21 cellular contexts compared by ENCODE assay signal in the genomic region with DNA sequence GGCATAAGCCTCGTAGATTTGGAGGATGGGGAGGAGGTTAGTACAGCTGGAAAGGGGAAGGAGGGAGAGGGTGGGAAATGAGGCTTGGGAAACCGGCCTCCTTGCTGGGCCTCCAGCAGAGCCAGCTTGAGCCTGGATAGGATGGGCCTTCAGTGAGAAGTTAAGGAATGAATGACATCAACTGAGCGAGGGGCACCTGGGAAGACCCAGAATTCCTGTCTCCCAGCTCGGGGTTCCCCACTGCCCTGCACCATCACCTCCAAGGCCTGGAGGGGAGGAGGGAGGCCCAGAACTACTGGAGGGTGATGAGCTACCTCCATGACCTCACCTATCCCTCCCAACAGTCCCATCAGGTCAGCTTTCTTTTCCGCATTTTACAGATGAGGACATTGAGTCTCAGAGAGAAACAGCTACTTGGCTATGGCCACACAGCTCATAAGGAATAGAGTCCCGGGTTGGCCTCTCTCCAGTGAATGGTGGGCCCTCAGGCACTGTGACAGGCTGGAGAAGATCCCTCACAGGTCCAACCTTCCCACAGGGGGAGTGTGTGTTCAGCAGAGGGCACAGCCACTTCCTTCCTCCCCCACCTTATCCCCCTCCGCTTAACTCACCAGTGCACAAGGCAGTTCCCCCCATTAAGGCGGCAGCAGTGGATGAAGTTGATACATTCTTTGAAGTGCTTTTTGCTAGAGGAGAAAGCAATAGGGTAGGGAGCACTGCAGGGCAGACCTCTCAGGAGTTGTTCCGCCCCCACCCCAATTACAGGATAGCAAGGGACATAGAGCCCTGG. TPM values are rescaled to one million over a fixed set of nuclear protein-coding genes. Genes with fewer than 3 reads are reported as not detected.
A peak's percentile ranks its signal among the peaks of the same experiment; 100 is the strongest.
DNase-seq lines count a peak whose midpoint lies in the region; ATAC-seq and TF ChIP-seq lines count a peak whose summit lies in the region.
"Had no signal": no experiment of that assay in that cellular context is flagged by ENCODE, and none has a peak within 500 bp of the region (broad histone marks: within the 10 kb centered on the region; RNA-seq: fewer than 3 reads in every experiment).

No MANE protein-coding gene starts in this region.

- peak overlapping the region; percentile 8 for H2BK12ac ChIP-seq in neuronal stem cell (ENCODE audit: low read length)

- H3K23ac ChIP-seq in neuronal stem cell (ENCODE audit: low read depth, low read length, poor library complexity): peak overlapping the region; percentile 19

- H3K27ac ChIP-seq in neuronal stem cell (replicated peaks; ENCODE audit: low read length): no peak overlapping the region
- H3K27ac ChIP-seq: GM23248 had no signal

- H3K18ac ChIP-seq in neuronal stem cell (ENCODE audit: low read length): no peak overlapping the region

- no peak overlapping the region for H3K4me3 ChIP-seq in Jurkat, Clone E6-1 (ENCODE audit: low read length)
- H3K4me3 ChIP-seq in neuronal stem cell (ENCODE audit: low read length in 2 of 2): no peak overlapping the region
- H3K4me3 ChIP-seq: GM23248, K562 had no signal

- peak overlapping the region; percentile 65 for H3K4me3 Mint-ChIP-seq in endothelial cell (ENCODE audit: unreplicated experiment)
- H3K4me3 Mint-ChIP-seq: CD14-positive monocyte had no signal

- no peak overlapping the region for H3K27ac Mint-ChIP-seq in endothelial cell (ENCODE audit: unreplicated experiment)
- H3K27ac Mint-ChIP-seq: CD14-positive monocyte had no signal

- no CpG with 5 or more reads among the region's 9 CpGs for WGBS in neuronal stem cell (ENCODE audit: extremely low coverage in 2 of 2, insufficient read length in 2 of 2, insufficient replicate concordance in 1 of 2), 2 donors

- TF ChIP-seq CTCF in GM10266 (IDR thresholded peaks at IDR 0.05; ENCODE audit: control insufficient read depth, insufficient read depth, low read depth, missing control alignments): no peak
- no peak for TF ChIP-seq CTCF in endothelial cell (IDR thresholded peaks at IDR 0.05; ENCODE audit: unreplicated experiment)

- peak overlapping the region; percentile 28 for H2AK5ac ChIP-seq in neuronal stem cell (ENCODE audit: low read depth, low read length)

- no peak overlapping the region for H3K4ac ChIP-seq in neuronal stem cell (ENCODE audit: low read length)

- H3K4me1 Mint-ChIP-seq in endothelial cell (ENCODE audit: unreplicated experiment): peaks cover 8% of the 10 kb centered on the region

- peaks cover 18% of the 10 kb centered on the region for H3K27me3 Mint-ChIP-seq in endothelial cell (ENCODE audit: unreplicated experiment)

- H4K8ac ChIP-seq in neuronal stem cell (ENCODE audit: low read depth, low read length): no peak overlapping the region

- H3K27me3 ChIP-seq in neuronal stem cell (ENCODE audit: control insufficient read depth in 3 of 3, insufficient read depth in 3 of 3, low read depth in 1 of 3, low read length in 3 of 3): peaks cover 0 to 4% (median 0%) of the 10 kb centered on the region in 3 experiments

- no peak overlapping the region for H3K14ac ChIP-seq in neuronal stem cell (ENCODE audit: low read length)

- no peak overlapping the region for H3K4me2 ChIP-seq in neuronal stem cell (ENCODE audit: insufficient read depth, low read length, poor library complexity, severe bottlenecking)

- H3K9me3 Mint-ChIP-seq in endothelial cell (ENCODE audit: unreplicated experiment): no peaks in the 10 kb centered on the region

- no peak overlapping the region for H2BK120ac ChIP-seq in neuronal stem cell (ENCODE audit: low read depth, low read length)

- H3K79me1 ChIP-seq in neuronal stem cell (ENCODE audit: low read depth, low read length): no peaks in the 10 kb centered on the region

- peaks cover 11 to 19% of the 10 kb centered on the region in 2 donors for H3K4me1 ChIP-seq in neuronal stem cell (ENCODE audit: control insufficient read depth in 2 of 2, insufficient read depth in 1 of 2, low read depth in 1 of 2, low read length in 2 of 2)

- peaks cover 0 to 40% of the 10 kb centered on the region in 2 donors for H3K36me3 ChIP-seq in neuronal stem cell (replicated peaks in 1 of 2; ENCODE audit: control insufficient read depth in 2 of 2, insufficient read depth in 2 of 2, low read length in 2 of 2)

- H3K9me3 ChIP-seq in neuronal stem cell (replicated peaks in 1 of 2; ENCODE audit: control insufficient read depth in 2 of 2, insufficient read depth in 1 of 2, low read depth in 1 of 2, low read length in 2 of 2): no peaks in the 10 kb centered on the region

- H3K9ac ChIP-seq in neuronal stem cell (ENCODE audit: low read depth, low read length, poor library complexity): no peak overlapping the region
- H3K9ac ChIP-seq: GM23248 had no signal

- DNase-seq in GM10266 (ENCODE audit: extremely low spot score) (peak; percentile 13), endothelial cell (ENCODE audit: low spot score) (no peak), neuronal stem cell (ENCODE audit: low spot score) (no peak), OCI-M2 (lab: John Stamatoyannopoulos, UW; ENCODE audit: unreplicated experiment) (no peak), NCI-H1694 (lab: John Stamatoyannopoulos, UW) (no peak), cerebellum (ENCODE audit: low spot score) (no peak)
- DNase-seq in Jurkat, Clone E6-1 (ENCODE audit: low read depth, low spot score): peak; percentile 59
- DNase-seq: ACHN, DMS79 treated with DMSO at 0.1 percent for 48 hours, GM23248, HCEC 1CT, NCI-H1930, NCI-H226, NCI-H524, NCI-H82, OCI-M1, SIG-M5 had no signal

- no peak overlapping the region for H2AFZ ChIP-seq in neuronal stem cell (ENCODE audit: low read length)
- H2AFZ ChIP-seq: GM23248 had no signal

- ATAC-seq in GM21367 (IDR thresholded peaks at IDR 0.05; ENCODE audit: unreplicated experiment): no peak
- ATAC-seq: K562 had no signal

- no peak overlapping the region for H4K91ac ChIP-seq in neuronal stem cell (ENCODE audit: low read depth, low read length, poor library complexity)

- peak overlapping the region; percentile 59 for H2BK15ac ChIP-seq in neuronal stem cell (ENCODE audit: low read length)

- H3K36me3 Mint-ChIP-seq in endothelial cell (ENCODE audit: low read depth, unreplicated experiment): no peaks in the 10 kb centered on the region

- H2BK5ac ChIP-seq in neuronal stem cell (ENCODE audit: low read length): no peak overlapping the region

RNA-seq across cellular contexts. Expression of gene DUSP15, which starts 6.8 kb away (rescaled TPM):
- 2.3 TPM for polyA plus RNA-seq in Jurkat, Clone E6-1 (2012; ENCODE audit: insufficient read depth, insufficient read length)
- total RNA-seq in endothelial cell (ENCODE audit: unreplicated experiment) (2.1 TPM), cerebellum (6.1 TPM)
- polyA plus RNA-seq in neuronal stem cell (2013, experiment 1 of 2): 2.1 TPM
- 2.1 TPM for polyA plus RNA-seq in neuronal stem cell (2013, experiment 2 of 2)
- total RNA-seq: GM23248, K562, RPMI7951 had no signal
- polyA plus RNA-seq: CD14-positive monocyte, GM23248 had no signal

RNA-seq across cellular contexts. Expression of gene TTLL9, which starts 6.9 kb away (rescaled TPM):
- not detected for polyA plus RNA-seq in Jurkat, Clone E6-1 (2012; ENCODE audit: insufficient read depth, insufficient read length)
- total RNA-seq in endothelial cell (ENCODE audit: unreplicated experiment) (0.46 TPM), cerebellum (2.5 TPM)
- polyA plus RNA-seq in neuronal stem cell (2013, experiment 1 of 2): 0.38 TPM
- polyA plus RNA-seq in neuronal stem cell (2013, experiment 2 of 2): 0.48 TPM
- total RNA-seq: GM23248, K562, RPMI7951 had no signal
- polyA plus RNA-seq: CD14-positive monocyte, GM23248 had no signal

RNA-seq across cellular contexts. Expression of gene FOXS1, which starts 18.1 kb away (rescaled TPM):
- not detected for polyA plus RNA-seq in Jurkat, Clone E6-1 (2012; ENCODE audit: insufficient read depth, insufficient read length)
- total RNA-seq in endothelial cell (ENCODE audit: unreplicated experiment) (9.6 TPM), cerebellum (1.8 TPM)
- polyA plus RNA-seq in neuronal stem cell (2013, experiment 1 of 2): 1.1 TPM
- 0.84 TPM for polyA plus RNA-seq in neuronal stem cell (2013, experiment 2 of 2)
- total RNA-seq: GM23248, K562 had no signal
- polyA plus RNA-seq: CD14-positive monocyte, GM23248, K562 had no signal

RNA-seq across cellular contexts. Expression of gene MYLK2, which starts 44.3 kb away (rescaled TPM):
- 0.91 TPM for polyA plus RNA-seq in Jurkat, Clone E6-1 (2012; ENCODE audit: insufficient read depth, insufficient read length)
- 1.7 TPM for total RNA-seq in endothelial cell (ENCODE audit: unreplicated experiment)
- polyA plus RNA-seq in neuronal stem cell (2013, experiment 1 of 2): 0.54 TPM
- 0.48 TPM for polyA plus RNA-seq in neuronal stem cell (2013, experiment 2 of 2)
- total RNA-seq in cerebellum: 1.1 TPM
- total RNA-seq: GM23248 had no signal
- polyA plus RNA-seq: CD14-positive monocyte, GM23248 had no signal

Comparison
In these comparisons a context has a peak if more than half of its experiments do, and no peak if none do; other contexts are left out.
1. DNase-seq: peak in GM10266 (single experiment) and Jurkat, Clone E6-1 (single experiment); none in endothelial cell (single experiment), neuronal stem cell (single experiment), OCI-M2 (single experiment), NCI-H1694 (single experiment) and cerebellum (single experiment).